Comparison of ENCODE assay signal across 18 cellular contexts in the genomic region with DNA sequence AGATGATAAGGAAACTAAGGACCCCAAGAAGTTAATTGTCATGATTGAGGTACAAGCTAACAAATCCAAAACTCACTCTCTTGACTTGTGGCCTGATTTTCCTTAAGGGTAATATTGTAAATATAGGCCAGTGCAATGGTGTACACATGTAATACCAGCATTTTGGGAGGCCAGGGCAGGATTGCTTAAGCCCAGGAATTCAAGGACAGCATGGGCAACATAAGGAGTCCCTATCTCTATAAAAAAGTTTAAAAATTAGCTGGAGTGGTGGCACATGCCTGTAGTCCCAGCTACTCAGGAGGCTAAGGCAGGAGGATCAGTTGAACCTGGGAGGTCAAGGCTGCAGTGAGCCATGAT. TPM values are rescaled to one million over a fixed set of nuclear protein-coding genes. Genes with fewer than 3 reads are reported as not detected.
DNase-seq lines count a peak whose midpoint lies in the region; ATAC-seq, FAIRE-seq and TF ChIP-seq lines count a peak whose summit lies in the region.
"Had no signal": no experiment of that assay in that cellular context is flagged by ENCODE, and none has a peak within 500 bp of the region (broad histone marks: within the 10 kb centered on the region; RNA-seq: fewer than 3 reads in every experiment).

No MANE protein-coding gene starts in this region.

- peaks cover 32% of the 10 kb centered on the region for H3K4me1 ChIP-seq in A549
- H3K4me1 ChIP-seq in CD8-positive, alpha-beta memory T cell (ENCODE audit: insufficient read depth, low read length): peaks cover 13% of the 10 kb centered on the region
- H3K4me1 ChIP-seq in endothelial cell of umbilical vein (ENCODE audit: control insufficient read depth, extremely low read depth, insufficient read depth, low read length): peaks cover 23% of the 10 kb centered on the region
- H3K4me1 ChIP-seq: BE2C, upper lobe of right lung had no signal

- H3K4me3 ChIP-seq in A549 (no peak overlapping the region), endothelial cell of umbilical vein (replicated peaks in 1 of 3; ENCODE audit: insufficient read depth in 1 of 3, low read depth in 1 of 3, low read length in 3 of 3) (no peak overlapping the region)
- no peak overlapping the region for H3K4me3 ChIP-seq in CD8-positive, alpha-beta memory T cell (ENCODE audit: low read length)
- H3K4me3 ChIP-seq: gastroesophageal sphincter, sigmoid colon, upper lobe of right lung had no signal

- peaks cover 26% of the 10 kb centered on the region for H3K79me2 ChIP-seq in endothelial cell of umbilical vein (ENCODE audit: control insufficient read depth, insufficient read depth, low read length)

- H3K4me2 ChIP-seq in A549 (peak overlapping the region; percentile 5; the same call in 1 of the 3 replicates), endothelial cell of umbilical vein (ENCODE audit: insufficient read depth, low read length) (no peak overlapping the region)

- FAIRE-seq in A549 (lab: Jason Lieb, UNC) (no peak), endothelial cell of umbilical vein (lab: Jason Lieb, UNC) (no peak)

- DNase-seq in A549 (ENCODE audit: low read depth in 1 of 2, low spot score in 1 of 2): no peak
- DNase-seq in CD8-positive, alpha-beta memory T cell: no peak
- no peak for DNase-seq in activated T-helper 1 cell treated with anti-CD3 and anti-CD28 coated beads, Interleukin-12 subunit alpha, Interleukin-12 subunit beta, Interleukin-2, Interleukin-4 antibody, amounts not matched to agents 30 ng/mL and 10 ng/mL and 1 ng/mL, durations not matched to agents 14 hours and 24 hours and 36 hours (ENCODE audit: low spot score)
- DNase-seq in endothelial cell of umbilical vein (ENCODE audit: low read depth, low spot score): no peak
- DNase-seq in germinal center (ENCODE audit: low spot score): no peak
- DNase-seq in NCI-H526 (lab: John Stamatoyannopoulos, UW): no peak
- DNase-seq: activated CD4-positive, alpha-beta T cell treated with anti-CD3 and anti-CD28 coated beads for 4 hours; activated gamma-delta T cell; BE2C; NCI-H1092; sigmoid colon; stimulated activated CD4-positive, alpha-beta T cell treated with anti-CD3 and anti-CD28 coated beads, Interleukin-4, amount 100 ng/mL, for 1 hour; upper lobe of right lung had no signal

- H3K27me3 ChIP-seq in CD8-positive, alpha-beta memory T cell (ENCODE audit: insufficient read depth, low read length, poor library complexity, severe bottlenecking): no peaks in the 10 kb centered on the region
- no peaks in the 10 kb centered on the region for H3K27me3 ChIP-seq in endothelial cell of umbilical vein (ENCODE audit: control insufficient read depth in 2 of 2, insufficient read depth in 2 of 2, low read length in 2 of 2)
- H3K27me3 ChIP-seq: BE2C, gastroesophageal sphincter, sigmoid colon, upper lobe of right lung had no signal

- TF ChIP-seq RAD21 in A549 (conservative IDR thresholded peaks at IDR 0.05 in 1 of 2, IDR thresholded peaks at IDR 0.05 in 1 of 2): no peak

- CTCF ChIA-PET in A549 (lab: Yijun Ruan, JAX) (interaction anchor here (0.9 to 12.6 kb wide), 10 partner anchors 11 to 448 kb away, joined by 3 to 173 read pairs (median 5); no protein-coding TSS in a partner anchor), endothelial cell of umbilical vein (lab: Charles Lee) (interaction anchor here (0.6 to 2.3 kb wide), 8 partner anchors 12 to 121 kb away, joined by 3 to 8 read pairs (median 4); no protein-coding TSS in a partner anchor)
- CTCF ChIA-PET in CD8-positive, alpha-beta memory T cell (lab: Charles Lee): no interaction called here

- no peak for TF ChIP-seq EP300 in A549 (IDR thresholded peaks at IDR 0.05)

- no peak for TF ChIP-seq CTCF in A549 (IDR thresholded peaks at IDR 0.05)
- no peak for TF ChIP-seq CTCF in endothelial cell of umbilical vein (IDR thresholded peaks at IDR 0.05; ENCODE audit: extremely low read depth in 1 of 2, insufficient read depth in 1 of 2, low read depth in 1 of 2, low read length in 2 of 2)

- peak overlapping the region in 6 of 8 donors; percentile 23 to 87 (median 53) for H3K27ac Mint-ChIP-seq in CD8-positive, alpha-beta memory T cell
- H3K27ac Mint-ChIP-seq in activated T-helper 1 cell treated with anti-CD3 and anti-CD28 coated beads, Interleukin-12 subunit alpha, Interleukin-12 subunit beta, Interleukin-2, Interleukin-4 antibody, amounts not matched to agents 30 ng/mL and 10 ng/mL and 1 ng/mL, durations not matched to agents 14 hours and 24 hours and 36 hours: peak overlapping the region; percentile 10
- H3K27ac Mint-ChIP-seq: IgD-negative memory B cell had no signal

- TF ChIP-seq POLR2A in A549 (IDR thresholded peaks at IDR 0.05; ENCODE audit: low read length): no peak
- TF ChIP-seq POLR2A in endothelial cell of umbilical vein (IDR thresholded peaks at IDR 0.05; ENCODE audit: low read depth, low read length): no peak

- no peaks in the 10 kb centered on the region for H4K20me1 ChIP-seq in endothelial cell of umbilical vein (replicated peaks; ENCODE audit: control insufficient read depth, extremely low read depth, insufficient read depth, low read length)

- peaks cover 9 to 90% (median 43%) of the 10 kb centered on the region in 3 donors for H3K36me3 Mint-ChIP-seq in CD8-positive, alpha-beta memory T cell
- H3K36me3 Mint-ChIP-seq in activated T-helper 1 cell treated with anti-CD3 and anti-CD28 coated beads, Interleukin-12 subunit alpha, Interleukin-12 subunit beta, Interleukin-2, Interleukin-4 antibody, amounts not matched to agents 30 ng/mL and 10 ng/mL and 1 ng/mL, durations not matched to agents 14 hours and 24 hours and 36 hours (ENCODE audit: low read depth): peaks cover 74% of the 10 kb centered on the region

- peak overlapping the region; percentile 46 to 48; a peak in 5 of 6 replicates for H3K27ac ChIP-seq in A549
- H3K27ac ChIP-seq in CD8-positive, alpha-beta memory T cell (ENCODE audit: low read depth, low read length): no peak overlapping the region
- H3K27ac ChIP-seq in endothelial cell of umbilical vein (ENCODE audit: insufficient read depth, low read depth, low read length): no peak overlapping the region
- H3K27ac ChIP-seq: gastroesophageal sphincter, upper lobe of right lung had no signal

- no peak overlapping the region for H3K9ac ChIP-seq in endothelial cell of umbilical vein (replicated peaks; ENCODE audit: extremely low read depth, insufficient read depth, low read length)

- no TSS peak for BruUV-seq in endothelial cell of umbilical vein (replicated peaks; lab: Mats Ljungman, UMichigan)

- H3K36me3 ChIP-seq in CD8-positive, alpha-beta memory T cell (ENCODE audit: insufficient read depth, low read length): peaks cover 57% of the 10 kb centered on the region
- H3K36me3 ChIP-seq in endothelial cell of umbilical vein (ENCODE audit: control insufficient read depth in 2 of 2, extremely low read depth in 1 of 2, insufficient read depth in 2 of 2, low read length in 2 of 2): peaks cover 28 to 47% of the 10 kb centered on the region in 2 experiments

- no peak overlapping the region for H2AFZ ChIP-seq in endothelial cell of umbilical vein (ENCODE audit: low read depth, low read length)

- peak overlapping the region in 1 of 7 donors; percentile 41 for H3K4me3 Mint-ChIP-seq in CD8-positive, alpha-beta memory T cell
- no peak overlapping the region for H3K4me3 Mint-ChIP-seq in activated T-helper 1 cell treated with anti-CD3 and anti-CD28 coated beads, Interleukin-12 subunit alpha, Interleukin-12 subunit beta, Interleukin-2, Interleukin-4 antibody, amounts not matched to agents 30 ng/mL and 10 ng/mL and 1 ng/mL, durations not matched to agents 14 hours and 24 hours and 36 hours

- H3K9me3 ChIP-seq in A549 (no peaks in the 10 kb centered on the region), endothelial cell of umbilical vein (replicated peaks; ENCODE audit: control insufficient read depth, insufficient read depth, low read length) (no peaks in the 10 kb centered on the region)
- H3K9me3 ChIP-seq in CD8-positive, alpha-beta memory T cell (ENCODE audit: low read length): no peaks in the 10 kb centered on the region
- H3K9me3 ChIP-seq: BE2C, gastroesophageal sphincter, sigmoid colon, upper lobe of right lung had no signal

- peak in 1 of 2 experiments; percentile 16; a peak in 2 of 6 replicates for ATAC-seq in A549
- no peak for ATAC-seq in GM19397 (IDR thresholded peaks at IDR 0.05; ENCODE audit: unreplicated experiment)
- ATAC-seq in HG03432 (IDR thresholded peaks at IDR 0.05; ENCODE audit: unreplicated experiment): no peak
- ATAC-seq: gastroesophageal sphincter, Right ventricle myocardium inferior, upper lobe of right lung had no signal

- H3K9me1 ChIP-seq in endothelial cell of umbilical vein (replicated peaks; ENCODE audit: control insufficient read depth, extremely low read depth, insufficient read depth, low read length): no peaks in the 10 kb centered on the region

- dilution Hi-C loops in endothelial cell of umbilical vein (cut with MboI; ENCODE audit: extremely low pct_ligation_motif_present, low sequenced_read_pairs): no loop called here

- no peaks in the 10 kb centered on the region for H3K27me3 Mint-ChIP-seq in CD8-positive, alpha-beta memory T cell
- no peaks in the 10 kb centered on the region for H3K27me3 Mint-ChIP-seq in activated T-helper 1 cell treated with anti-CD3 and anti-CD28 coated beads, Interleukin-12 subunit alpha, Interleukin-12 subunit beta, Interleukin-2, Interleukin-4 antibody, amounts not matched to agents 30 ng/mL and 10 ng/mL and 1 ng/mL, durations not matched to agents 14 hours and 24 hours and 36 hours (ENCODE audit: insufficient read depth)
- H3K27me3 Mint-ChIP-seq: IgD-negative memory B cell had no signal

- intact Hi-C loops in activated T-helper 1 cell treated with anti-CD3 and anti-CD28 coated beads, Interleukin-12 subunit alpha, Interleukin-12 subunit beta, Interleukin-2, Interleukin-4 antibody, amounts not matched to agents 30 ng/mL and 10 ng/mL and 1 ng/mL, durations not matched to agents 14 hours and 24 hours and 36 hours (cut with micrococcal nuclease): loop anchor here (5.0 kb wide), 1 partner anchor 127 kb away; no protein-coding TSS in a partner anchor
- intact Hi-C loops in endothelial cell of umbilical vein (cut with micrococcal nuclease): no loop called here

- POLR2A ChIA-PET in A549 (lab: Yijun Ruan, JAX): interaction anchor here (0.7 kb wide), 1 partner anchor 126 kb away, joined by 3 read pairs; no protein-coding TSS in a partner anchor
- POLR2A ChIA-PET in CD8-positive, alpha-beta memory T cell (lab: Charles Lee): interaction anchor here (0.7 to 1.3 kb wide), 3 partner anchors 53 to 112 kb away, joined by 3 to 9 read pairs (median 3); a partner anchor contains a TSS
- POLR2A ChIA-PET in endothelial cell of umbilical vein (lab: Charles Lee): no interaction called here

- no peaks in the 10 kb centered on the region for H3K9me3 Mint-ChIP-seq in CD8-positive, alpha-beta memory T cell
- no peaks in the 10 kb centered on the region for H3K9me3 Mint-ChIP-seq in activated T-helper 1 cell treated with anti-CD3 and anti-CD28 coated beads, Interleukin-12 subunit alpha, Interleukin-12 subunit beta, Interleukin-2, Interleukin-4 antibody, amounts not matched to agents 30 ng/mL and 10 ng/mL and 1 ng/mL, durations not matched to agents 14 hours and 24 hours and 36 hours
- H3K9me3 Mint-ChIP-seq: IgD-negative memory B cell had no signal

- peaks cover 31 to 51% (median 45%) of the 10 kb centered on the region in 3 donors for H3K4me1 Mint-ChIP-seq in CD8-positive, alpha-beta memory T cell
- H3K4me1 Mint-ChIP-seq in activated T-helper 1 cell treated with anti-CD3 and anti-CD28 coated beads, Interleukin-12 subunit alpha, Interleukin-12 subunit beta, Interleukin-2, Interleukin-4 antibody, amounts not matched to agents 30 ng/mL and 10 ng/mL and 1 ng/mL, durations not matched to agents 14 hours and 24 hours and 36 hours (ENCODE audit: low read depth): peaks cover 51% of the 10 kb centered on the region

RNA-seq across cellular contexts. Expression of a gene that starts 28.7 kb away (rescaled TPM):
- polyA plus RNA-seq in A549 (2011; rRNA removed) (19.4 and 20.0 TPM in 2 replicates), A549 (2017; fragmentation: RNase III; extraction: RNeasy Plus Mini Kit Qiagen cat#74134 plus additional on column Dnase treatment) (9.0 to 9.6 TPM (median 9.1 TPM) in 3 replicates), endothelial cell of umbilical vein (39.2 and 45.4 TPM in 2 replicates)
- 10.9 and 13.3 TPM in 2 replicates for polyA plus RNA-seq in A549 (2012; cell fraction: cytosol; rRNA removed)
- polyA plus RNA-seq in A549 (2012; cell fraction: nucleus; rRNA removed): 15.7 and 23.1 TPM in 2 replicates
- polyA minus RNA-seq in A549 (2011; rRNA and poly(A)+ RNA removed): 21.1 and 21.2 TPM in 2 replicates
- 10 to 100 TPM; 12.1 to 13.5 TPM for total RNA-seq in CD8-positive, alpha-beta memory T cell
- polyA plus RNA-seq in CD8-positive, alpha-beta memory T cell: 6.1 TPM
- 11.6 and 13.1 TPM in 2 replicates for total RNA-seq in activated T-helper 1 cell treated with anti-CD3 and anti-CD28 coated beads, Interleukin-12 subunit alpha, Interleukin-12 subunit beta, Interleukin-2, Interleukin-4 antibody, amounts not matched to agents 30 ng/mL and 10 ng/mL and 1 ng/mL, durations not matched to agents 14 hours and 24 hours and 36 hours
- total RNA-seq in endothelial cell of umbilical vein: 46.8 and 46.9 TPM in 2 replicates
- polyA plus RNA-seq in endothelial cell of umbilical vein (2011; cell fraction: cytosol; rRNA removed): 28.6 and 30.7 TPM in 2 replicates
- polyA plus RNA-seq in endothelial cell of umbilical vein (2011; cell fraction: nucleus; rRNA removed): 48.6 and 54.8 TPM in 2 replicates
- 26.3 and 31.4 TPM in 2 replicates for polyA plus RNA-seq in endothelial cell of umbilical vein (2012)
- polyA minus RNA-seq in endothelial cell of umbilical vein: 51.5 and 51.9 TPM in 2 replicates
- polyA minus RNA-seq in endothelial cell of umbilical vein (2011; cell fraction: cytosol; rRNA and poly(A)+ RNA removed): 6.5 TPM
- 44.0 and 49.9 TPM in 2 replicates for polyA minus RNA-seq in endothelial cell of umbilical vein (2011; cell fraction: nucleus; rRNA and poly(A)+ RNA removed)

RNA-seq across cellular contexts. Expression of a gene that starts 53.3 kb away (rescaled TPM):
- polyA plus RNA-seq in A549 (2011; rRNA removed): 264 and 278 TPM in 2 replicates
- 272 and 304 TPM in 2 replicates for polyA plus RNA-seq in A549 (2012; cell fraction: cytosol; rRNA removed)
- 99.0 and 113 TPM in 2 replicates for polyA plus RNA-seq in A549 (2012; cell fraction: nucleus; rRNA removed)
- 227 to 253 TPM (median 241 TPM) in 3 replicates for polyA plus RNA-seq in A549 (2017; fragmentation: RNase III; extraction: RNeasy Plus Mini Kit Qiagen cat#74134 plus additional on column Dnase treatment)
- polyA minus RNA-seq in A549 (2011; rRNA and poly(A)+ RNA removed): 269 and 305 TPM in 2 replicates
- 100 to 1,000 TPM; 111 to 129 TPM for total RNA-seq in CD8-positive, alpha-beta memory T cell
- polyA plus RNA-seq in CD8-positive, alpha-beta memory T cell: 167 TPM
- 118 and 121 TPM in 2 replicates for total RNA-seq in activated T-helper 1 cell treated with anti-CD3 and anti-CD28 coated beads, Interleukin-12 subunit alpha, Interleukin-12 subunit beta, Interleukin-2, Interleukin-4 antibody, amounts not matched to agents 30 ng/mL and 10 ng/mL and 1 ng/mL, durations not matched to agents 14 hours and 24 hours and 36 hours
- total RNA-seq in endothelial cell of umbilical vein: 114 and 122 TPM in 2 replicates
- polyA plus RNA-seq in endothelial cell of umbilical vein: 96.7 and 99.7 TPM in 2 replicates
- polyA plus RNA-seq in endothelial cell of umbilical vein (2011; cell fraction: cytosol; rRNA removed): 94.2 and 96.4 TPM in 2 replicates
- polyA plus RNA-seq in endothelial cell of umbilical vein (2011; cell fraction: nucleus; rRNA removed): 68.2 and 72.9 TPM in 2 replicates
- 91.2 and 105 TPM in 2 replicates for polyA plus RNA-seq in endothelial cell of umbilical vein (2012)
- 296 and 327 TPM in 2 replicates for polyA minus RNA-seq in endothelial cell of umbilical vein
- polyA minus RNA-seq in endothelial cell of umbilical vein (2011; cell fraction: cytosol; rRNA and poly(A)+ RNA removed): 117 TPM
- 133 and 141 TPM in 2 replicates for polyA minus RNA-seq in endothelial cell of umbilical vein (2011; cell fraction: nucleus; rRNA and poly(A)+ RNA removed)

Comparison
In these comparisons a context has a peak if more than half of its experiments do, and no peak if none do; other contexts are left out.
1. H3K27ac ChIP-seq: peak in A549 (2 of 2); none in CD8-positive, alpha-beta memory T cell (single experiment) and endothelial cell of umbilical vein (single experiment).